11 cellular contexts compared by ENCODE assay signal in the genomic region with DNA sequence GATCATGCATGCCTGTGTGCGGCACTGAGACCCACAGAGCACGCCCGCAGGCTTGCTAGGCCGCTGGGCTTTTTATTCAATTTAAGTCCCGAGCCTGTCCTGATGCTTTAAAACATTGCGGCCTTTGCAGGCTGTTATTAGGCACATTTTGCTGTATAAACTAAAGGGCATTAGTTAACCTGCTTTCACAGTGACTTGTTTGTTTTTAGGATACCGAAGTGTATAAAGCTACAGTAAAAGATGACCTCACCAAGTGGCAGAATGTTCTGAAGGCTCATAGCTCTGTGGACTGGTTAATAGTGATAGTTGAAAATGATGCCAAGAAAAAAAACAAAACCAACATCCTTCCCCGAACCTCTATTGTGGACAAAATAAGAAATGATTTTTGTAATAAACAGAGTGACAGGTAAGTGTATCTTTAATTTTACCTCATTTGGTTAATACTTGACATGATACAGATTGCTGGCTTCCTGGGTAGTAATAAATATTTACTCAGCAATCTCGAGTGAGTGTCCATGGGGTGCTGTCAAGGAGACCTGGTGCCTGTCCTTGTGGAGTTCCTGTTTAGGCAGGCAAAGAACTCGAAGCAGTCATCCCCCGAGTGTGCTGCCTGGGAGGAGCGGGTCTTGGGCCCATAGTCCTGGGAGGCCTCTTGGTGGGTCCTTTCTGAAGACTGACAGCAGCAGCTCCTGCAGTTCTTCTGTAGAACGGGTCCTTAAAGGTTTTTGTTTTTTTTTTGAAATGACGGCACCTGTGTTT. TPM values are rescaled to one million over a fixed set of nuclear protein-coding genes. Genes with fewer than 3 reads are reported as not detected.
DNase-seq lines count a peak whose midpoint lies in the region; ATAC-seq and TF ChIP-seq lines count a peak whose summit lies in the region.
"Had no signal": no experiment of that assay in that cellular context is flagged by ENCODE, and none has a peak within 500 bp of the region (broad histone marks: within the 10 kb centered on the region; RNA-seq: fewer than 3 reads in every experiment).

No MANE protein-coding gene starts in this region.

- no peaks in the 10 kb centered on the region for H3K9me3 ChIP-seq in Peyer's patch

- TF ChIP-seq CTCF in Peyer's patch (IDR thresholded peaks at IDR 0.05), result no peak
- TF ChIP-seq CTCF in progenitor cell of endocrine pancreas (IDR thresholded peaks at IDR 0.05; ENCODE audit: unreplicated experiment), result no peak

- peak overlapping the region; percentile 50 for H3K27ac Mint-ChIP-seq in progenitor cell of endocrine pancreas
- H3K27ac Mint-ChIP-seq: dendritic cell treated with granulocyte-macrophage colony-stimulating factor and Interleukin-4, amounts not matched to agents 40 ng/mL and 50 ng/mL, for 4 days had no signal

- H3K27ac ChIP-seq in Peyer's patch, result peak overlapping the region in 3 of 4 donors; percentile 29 to 64 (median 49)
- H3K27ac ChIP-seq: PC-9 had no signal

- no peak for ATAC-seq in HG02763 (IDR thresholded peaks at IDR 0.05; ENCODE audit: unreplicated experiment)

- H3K9me3 Mint-ChIP-seq in progenitor cell of endocrine pancreas (ENCODE audit: low read depth), result no peaks in the 10 kb centered on the region
- H3K9me3 Mint-ChIP-seq: dendritic cell treated with granulocyte-macrophage colony-stimulating factor and Interleukin-4, amounts not matched to agents 40 ng/mL and 50 ng/mL, for 4 days had no signal

- peaks cover 0 to 15% (median 0%) of the 10 kb centered on the region in 4 donors for H3K4me1 ChIP-seq in Peyer's patch

- TF ChIP-seq POLR2A in Peyer's patch (IDR thresholded peaks at IDR 0.05), result no peak

- peaks cover 7% of the 10 kb centered on the region for H3K36me3 Mint-ChIP-seq in progenitor cell of endocrine pancreas (ENCODE audit: insufficient read depth)

- H3K27me3 ChIP-seq in Peyer's patch, result no peaks in the 10 kb centered on the region

- peaks cover 21% of the 10 kb centered on the region for H3K4me1 Mint-ChIP-seq in progenitor cell of endocrine pancreas (ENCODE audit: low read depth)

- H3K4me3 ChIP-seq in Peyer's patch, result no peak overlapping the region
- H3K4me3 ChIP-seq: PC-9 had no signal

- DNase-seq in DMS53 treated with DMSO at 0.1 percent for 48 hours (lab: John Stamatoyannopoulos, UW; ENCODE audit: unreplicated experiment) (peak; percentile 53), Peyer's patch (no peak), globus pallidus (ENCODE audit: low spot score) (peak; percentile 43), progenitor cell of endocrine pancreas (ENCODE audit: low spot score, unreplicated experiment) (no peak), NCI-H446 treated with DMSO at 0.1 percent for 48 hours (lab: John Stamatoyannopoulos, UW) (no peak), RKO (ENCODE audit: low spot score) (no peak), activated gamma-delta T cell (lab: John Stamatoyannopoulos, UW) (no peak)
- DNase-seq: DND-41, PC-9 had no signal

- no peaks in the 10 kb centered on the region for H3K27me3 Mint-ChIP-seq in progenitor cell of endocrine pancreas
- H3K27me3 Mint-ChIP-seq: dendritic cell treated with granulocyte-macrophage colony-stimulating factor and Interleukin-4, amounts not matched to agents 40 ng/mL and 50 ng/mL, for 4 days had no signal

- peaks cover 0 to 53% (median 0%) of the 10 kb centered on the region in 3 donors for H3K36me3 ChIP-seq in Peyer's patch

- no peak overlapping the region for H3K4me3 Mint-ChIP-seq in progenitor cell of endocrine pancreas (ENCODE audit: low read depth)
- H3K4me3 Mint-ChIP-seq: dendritic cell treated with granulocyte-macrophage colony-stimulating factor and Interleukin-4, amounts not matched to agents 40 ng/mL and 50 ng/mL, for 4 days had no signal

RNA-seq across cellular contexts. Expression of a gene that starts 40.1 kb away (rescaled TPM):
- total RNA-seq in Peyer's patch (100 to 1,000 TPM in 1 of 4 donors, 10 to 100 TPM in 3; 62.2 to 153 (median 93.0) TPM), progenitor cell of endocrine pancreas (40.4 and 42.7 TPM in 2 replicates)

RNA-seq across cellular contexts. Expression of a gene that starts 54.9 kb away (rescaled TPM):
- total RNA-seq in Peyer's patch (10 to 100 TPM in 2 of 4 donors, 1 to 10 TPM in 2; 5.6 to 63.5 (median 10.6) TPM), progenitor cell of endocrine pancreas (5.3 and 7.0 TPM in 2 replicates)

Comparison
In these comparisons a context has a peak if more than half of its experiments do, and no peak if none do; other contexts are left out.
1. DNase-seq: peak in DMS53 treated with DMSO at 0.1 percent for 48 hours (single experiment) and globus pallidus (single experiment); none in Peyer's patch (0 of 3), progenitor cell of endocrine pancreas (single experiment), NCI-H446 treated with DMSO at 0.1 percent for 48 hours (single experiment), RKO (single experiment) and activated gamma-delta T cell (single experiment).